Comparison of ENCODE assay signal across 36 cellular contexts in genomic region chr11:113901141-113901540, GRCh38. TPM values are rescaled to one million over a fixed set of nuclear protein-coding genes. Genes with fewer than 3 reads are reported as not detected.
"Had no signal": no experiment of that assay in that cellular context is flagged by ENCODE, and none has a peak within 500 bp of the region (broad histone marks: within the 10 kb centered on the region; RNA-seq: fewer than 3 reads in every experiment).

No MANE protein-coding gene starts in this region.

- H3K9me3 ChIP-seq: MG63, SJSA1, SK-N-SH had no signal

- H3K4me1 ChIP-seq: SJSA1 had no signal

- ATAC-seq: Panc1 had no signal

- H3K36me3 ChIP-seq: MG63, SJSA1 had no signal

- H3K4me3 ChIP-seq: MG63, PC-9, SJSA1 had no signal

- FAIRE-seq: RCC 7860 had no signal

- H3K4me2 ChIP-seq: PC-9, SK-N-SH had no signal

- H3K9ac ChIP-seq: SK-N-SH had no signal

- H3K27ac ChIP-seq: PC-9, RWPE1, SJSA1 had no signal

- DNase-seq: Kasumi-1, KG1, MG63, NCI-H1048, NCI-H1092 treated with DMSO at 0.1 percent for 48 hours, NCI-H1105 treated with DMSO at 0.1 percent for 48 hours, NCI-H1417, NCI-H1436, NCI-H146, NCI-H1694, NCI-H187, NCI-H1930, NCI-H2029 treated with DMSO at 0.1 percent for 48 hours, NCI-H2081 treated with DMSO at 0.1 percent for 48 hours, NCI-H2107, NCI-H2171, NCI-H226, NCI-H446 treated with DMSO at 0.1 percent for 48 hours, NCI-H510A, NCI-H524, NCI-H526, NCI-H69, NCI-H748 treated with DMSO at 0.1 percent for 48 hours, NCI-H82, PC-9, Right ventricle myocardium superior, SHP77 treated with DMSO at 0.1 percent for 48 hours, SK-N-SH, SW 1271 had no signal

- H2AFZ ChIP-seq: PC-9 had no signal

RNA-seq across cellular contexts. Expression of gene HTR3B, which starts 3.5 kb away (rescaled TPM):
- total RNA-seq: M059J, OCI-LY7, PC-9, Right ventricle myocardium superior, RPMI7951, SJSA1 had no signal
- polyA plus RNA-seq: SK-N-SH had no signal
